In the genomic region with DNA sequence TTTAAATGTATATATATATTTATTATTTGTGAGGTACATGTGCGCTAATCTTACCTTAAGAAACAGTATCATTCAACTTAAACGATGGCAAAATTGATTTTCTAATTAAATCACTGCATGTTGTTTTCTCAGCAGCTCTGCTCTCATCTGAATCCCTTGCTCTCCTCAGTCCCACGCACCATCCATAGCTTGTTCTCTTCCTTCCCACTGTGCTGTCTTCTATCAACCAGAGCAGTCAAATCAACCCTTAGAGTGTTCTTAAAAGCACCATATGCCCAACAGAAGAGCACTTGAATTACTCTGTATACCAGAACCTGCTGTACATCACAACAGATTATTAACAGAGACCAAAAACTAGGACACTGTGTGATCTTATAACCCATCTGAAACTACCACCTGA, we compare ENCODE assay signal across 16 cellular contexts.
A peak's percentile ranks its signal among the peaks of the same experiment; 100 is the strongest.
DNase-seq lines count a peak whose midpoint lies in the region; ATAC-seq, FAIRE-seq and TF ChIP-seq lines count a peak whose summit lies in the region.
"Had no signal": no experiment of that assay in that cellular context is flagged by ENCODE, and none has a peak within 500 bp of the region (broad histone marks: within the 10 kb centered on the region; RNA-seq: fewer than 3 reads in every experiment).

No MANE protein-coding gene starts in this region.

- in situ Hi-C loops in GM12878 (cut with MboI): no loop called here
- in situ Hi-C loops in brain microvascular endothelial cell (cut with HindIII; ENCODE audit: low pct_ligation_motif_present, low sequenced_read_pairs): no loop called here

- H3K4me3 ChIP-seq in HUES6 (ENCODE audit: low read depth, low read length) (no peak overlapping the region), GM12878 (no peak overlapping the region), right atrium auricular region (no peak overlapping the region), brain microvascular endothelial cell (ENCODE audit: low read depth, low read length) (no peak overlapping the region)
- H3K4me3 ChIP-seq: A549 had no signal

- SMC1A ChIA-PET in GM12878 (lab: Charles Lee; ENCODE audit: uncharacterized antibody, unreplicated experiment): interaction anchor here (0.9 to 1.7 kb wide), 3 partner anchors 10 to 491 kb away, joined by 3 to 6 read pairs (median 3); no protein-coding TSS in a partner anchor

- no peaks in the 10 kb centered on the region for H3K36me3 ChIP-seq in HUES6 (ENCODE audit: control insufficient read depth, insufficient read depth, low read length)
- H3K36me3 ChIP-seq in GM12878 (ENCODE audit: control insufficient read depth in 2 of 2, insufficient read depth in 2 of 2, low read length in 1 of 2): no peaks in the 10 kb centered on the region
- no peaks in the 10 kb centered on the region for H3K36me3 ChIP-seq in right atrium auricular region
- no peaks in the 10 kb centered on the region for H3K36me3 ChIP-seq in brain microvascular endothelial cell (replicated peaks)

- H3K27me3 ChIP-seq in HUES6 (ENCODE audit: control insufficient read depth, insufficient read depth, low read length): no peaks in the 10 kb centered on the region
- no peaks in the 10 kb centered on the region for H3K27me3 ChIP-seq in GM12878 (replicated peaks in 1 of 2; ENCODE audit: control insufficient read depth in 2 of 2, insufficient read depth in 2 of 2, low read length in 1 of 2)
- H3K27me3 ChIP-seq in right atrium auricular region: no peaks in the 10 kb centered on the region
- H3K27me3 ChIP-seq in brain microvascular endothelial cell (replicated peaks): no peaks in the 10 kb centered on the region

- BruUV-seq in GM12878 (replicated peaks; lab: Mats Ljungman, UMichigan): no TSS peak

- DNase-seq in NCI-H2227 treated with DMSO at 0.1 percent for 48 hours (lab: John Stamatoyannopoulos, UW) (peak; percentile 31), GM12878 (ENCODE audit: low read depth, low spot score) (no peak), right atrium auricular region (ENCODE audit: low spot score) (no peak), brain microvascular endothelial cell (no peak), midbrain (lab: John Stamatoyannopoulos, UW) (no peak), WTC11 (ENCODE audit: low spot score) (no peak)
- DNase-seq: Caco-2; CD8-positive, alpha-beta memory T cell; DND-41; GF-D8; HCEC 1CT; HFFc6 had no signal

- H3K36me3 Mint-ChIP-seq in WTC11: no peaks in the 10 kb centered on the region
- H3K36me3 Mint-ChIP-seq: CD14-positive monocyte; CD8-positive, alpha-beta memory T cell had no signal

- no peak for TF ChIP-seq RAD21 in GM12878 (IDR thresholded peaks at IDR 0.05; ENCODE audit: insufficient read depth, low read depth, low read length)

- intact Hi-C loops in GM12878 (cut with micrococcal nuclease; ENCODE audit: unreplicated experiment): no loop called here

- H3K4me1 Mint-ChIP-seq in WTC11: peaks cover 9% of the 10 kb centered on the region
- H3K4me1 Mint-ChIP-seq: CD14-positive monocyte; CD8-positive, alpha-beta memory T cell had no signal

- H3K79me2 ChIP-seq in GM12878 (ENCODE audit: control insufficient read depth, insufficient read depth, low read length): no peaks in the 10 kb centered on the region

- H2AFZ ChIP-seq in GM12878 (ENCODE audit: control insufficient read depth, low read depth, low read length): no peak overlapping the region

- POLR2A ChIA-PET in GM12878 (lab: Charles Lee) (no interaction called here), WTC11 (lab: Charles Lee) (no interaction called here)

- H3K27ac ChIP-seq in HUES6 (ENCODE audit: low read depth, low read length) (no peak overlapping the region), GM12878 (ENCODE audit: control insufficient read depth, insufficient read depth) (no peak overlapping the region), right atrium auricular region (no peak overlapping the region), brain microvascular endothelial cell (no peak overlapping the region)
- H3K27ac ChIP-seq: A549 had no signal

- no peak for TF ChIP-seq POLR2A in GM12878 (IDR thresholded peaks at IDR 0.05; ENCODE audit: low read depth, low read length)

- peak overlapping the region; percentile 26 for H3K9ac ChIP-seq in HUES6 (ENCODE audit: low read length)
- no peak overlapping the region for H3K9ac ChIP-seq in GM12878 (ENCODE audit: control insufficient read depth, insufficient read depth, low read length)

- ATAC-seq in GM12878 (0 out of 3 replicates have a peak, but pooled peaks have one; percentile 19), WTC11 (no peak)
- ATAC-seq: A549 had no signal

- FAIRE-seq in GM12878 (lab: Jason Lieb, UNC): no peak
- FAIRE-seq: A549, GM18507 had no signal

- H3K4me1 ChIP-seq in HUES6 (ENCODE audit: control insufficient read depth, insufficient read depth, low read length) (peaks cover 9% of the 10 kb centered on the region; the same call in 1 of the 2 replicates), GM12878 (ENCODE audit: control insufficient read depth, insufficient read depth, low read length) (no peaks in the 10 kb centered on the region), right atrium auricular region (no peaks in the 10 kb centered on the region)
- H3K4me1 ChIP-seq: A549, Caco-2 had no signal

- H3K9me3 ChIP-seq in HUES6 (ENCODE audit: control insufficient read depth, insufficient read depth, low read depth, low read length): no peaks in the 10 kb centered on the region
- no peaks in the 10 kb centered on the region for H3K9me3 ChIP-seq in GM12878 (replicated peaks; ENCODE audit: control insufficient read depth, insufficient read depth, low read length)
- H3K9me3 ChIP-seq in right atrium auricular region: peaks cover 0 to 6% of the 10 kb centered on the region in 2 donors
- H3K9me3 ChIP-seq: A549, Caco-2 had no signal

- no peaks in the 10 kb centered on the region for H4K20me1 ChIP-seq in GM12878 (ENCODE audit: control insufficient read depth, insufficient read depth)

- 31% methylated on average over 3 of the region's 3 CpGs for WGBS in GM12878 (ENCODE audit: insufficient coverage, insufficient replicate concordance, low lambda C conversion rate, missing lambda C conversion rate)

- no peak overlapping the region for H3K4me2 ChIP-seq in GM12878 (ENCODE audit: control insufficient read depth, insufficient read depth)
- H3K4me2 ChIP-seq: A549 had no signal

- H3K4me3 Mint-ChIP-seq in WTC11: no peak overlapping the region
- H3K4me3 Mint-ChIP-seq: CD14-positive monocyte; CD8-positive, alpha-beta memory T cell; HFFc6 had no signal

- H3K27me3 Mint-ChIP-seq in WTC11 (ENCODE audit: low read depth): peaks cover 2% of the 10 kb centered on the region; the same call in 1 of the 2 replicates
- H3K27me3 Mint-ChIP-seq: CD8-positive, alpha-beta memory T cell had no signal

- peaks cover 7% of the 10 kb centered on the region for H3K9me3 Mint-ChIP-seq in WTC11
- H3K9me3 Mint-ChIP-seq: HFFc6 had no signal

- CTCF ChIA-PET in GM12878 (lab: Yijun Ruan, JAX): interaction anchor here (1.3 kb wide), 2 partner anchors 24 to 27 kb away, joined by 3 read pairs; no protein-coding TSS in a partner anchor
- CTCF ChIA-PET in WTC11 (lab: Charles Lee): interaction anchor here (0.7 to 1.4 kb wide), 2 partner anchors 66 to 79 kb away, joined by 3 to 5 read pairs; no protein-coding TSS in a partner anchor

- RAD21 ChIA-PET in GM12878 (lab: Charles Lee; ENCODE audit: unreplicated experiment): no interaction called here

- no peak overlapping the region for H3K27ac Mint-ChIP-seq in WTC11
- H3K27ac Mint-ChIP-seq: CD14-positive monocyte; CD8-positive, alpha-beta memory T cell; HFFc6 had no signal

- TF ChIP-seq CTCF in GM12878 (IDR thresholded peaks at IDR 0.05 in 2 of 3, conservative IDR thresholded peaks at IDR 0.05 in 1 of 3; ENCODE audit: control insufficient read depth in 2 of 3, extremely low read depth in 1 of 3, insufficient read depth in 1 of 3, low read depth in 3 of 3, low read length in 3 of 3) (no peak), right atrium auricular region (IDR thresholded peaks at IDR 0.05) (no peak), brain microvascular endothelial cell (IDR thresholded peaks at IDR 0.05; ENCODE audit: low read depth, low read length, missing control alignments) (no peak), WTC11 (IDR thresholded peaks at IDR 0.05) (no peak)

- TF ChIP-seq EP300 in GM12878 (IDR thresholded peaks at IDR 0.05; ENCODE audit: borderline replicate concordance in 1 of 2, control insufficient read depth in 1 of 2, low read depth in 2 of 2, low read length in 2 of 2): no peak

TF ChIP-seq in GM12878, 131 proteins besides CTCF, POLR2A, EP300 and RAD21 (continues in another document):
- TF ChIP-seq SREBF1 (IDR thresholded peaks at IDR 0.05; ENCODE audit: low read length) (no peak), WRNIP1 (IDR thresholded peaks at IDR 0.05; ENCODE audit: borderline replicate concordance, low read depth, low read length) (no peak), SMAD1 (IDR thresholded peaks at IDR 0.05; ENCODE audit: low read depth, partially characterized antibody) (no peak), SMAD5 (IDR thresholded peaks at IDR 0.05; ENCODE audit: low read depth) (no peak), NR2C1 (IDR thresholded peaks at IDR 0.05) (no peak), IKZF1 (conservative IDR thresholded peaks at IDR 0.05) (no peak), SUZ12 (IDR thresholded peaks at IDR 0.05; ENCODE audit: unreplicated experiment) (no peak)

TF ChIP-seq in WTC11, 78 proteins besides CTCF, POLR2A, EP300 and RAD21 (continues in another document):
- TF ChIP-seq, protein P1, sequence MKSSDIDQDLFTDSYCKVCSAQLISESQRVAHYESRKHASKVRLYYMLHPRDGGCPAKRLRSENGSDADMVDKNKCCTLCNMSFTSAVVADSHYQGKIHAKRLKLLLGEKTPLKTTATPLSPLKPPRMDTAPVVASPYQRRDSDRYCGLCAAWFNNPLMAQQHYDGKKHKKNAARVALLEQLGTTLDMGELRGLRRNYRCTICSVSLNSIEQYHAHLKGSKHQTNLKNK (CRISPR knock-in tag; IDR thresholded peaks at IDR 0.05): no peak
- TF ChIP-seq, protein P2, sequence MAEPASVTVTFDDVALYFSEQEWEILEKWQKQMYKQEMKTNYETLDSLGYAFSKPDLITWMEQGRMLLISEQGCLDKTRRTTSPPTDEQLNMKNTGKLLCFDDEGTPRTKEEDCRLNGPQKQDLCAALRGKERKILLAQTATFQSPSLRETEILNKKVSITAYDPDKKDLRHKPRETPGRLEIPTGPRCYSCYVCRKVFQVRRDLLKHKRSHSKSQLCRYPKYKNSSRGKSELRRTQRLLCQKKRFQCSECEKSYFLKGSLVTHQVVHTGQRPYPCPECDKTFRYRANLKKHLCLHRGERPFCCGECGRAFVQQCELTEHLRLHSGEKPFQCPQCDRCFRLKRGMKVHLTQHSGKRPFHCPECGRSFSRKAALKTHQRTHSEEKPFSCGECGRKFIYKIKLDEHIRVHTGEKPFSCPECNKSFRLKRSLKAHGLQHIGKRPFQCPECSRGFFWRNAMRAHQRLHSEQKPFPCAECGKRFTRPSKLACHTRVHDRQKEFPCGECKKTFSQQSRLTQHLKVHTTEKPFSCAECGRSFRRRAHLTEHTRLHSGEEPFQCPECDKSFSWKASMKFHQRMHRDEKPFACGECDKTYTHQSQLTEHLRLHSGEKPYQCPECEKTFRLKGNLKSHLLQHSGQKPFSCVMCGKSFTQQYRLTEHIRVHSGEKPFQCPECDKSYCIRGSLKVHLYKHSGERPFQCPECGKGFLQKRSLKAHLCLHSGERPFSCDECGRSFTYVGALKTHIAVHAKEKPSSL (CRISPR knock-in tag; conservative IDR thresholded peaks at IDR 0.05): no peak
- TF ChIP-seq ZNF138 (CRISPR knock-in tag; conservative IDR thresholded peaks at IDR 0.05): no peak
